23 cellular contexts compared by ENCODE assay signal in the genomic region with DNA sequence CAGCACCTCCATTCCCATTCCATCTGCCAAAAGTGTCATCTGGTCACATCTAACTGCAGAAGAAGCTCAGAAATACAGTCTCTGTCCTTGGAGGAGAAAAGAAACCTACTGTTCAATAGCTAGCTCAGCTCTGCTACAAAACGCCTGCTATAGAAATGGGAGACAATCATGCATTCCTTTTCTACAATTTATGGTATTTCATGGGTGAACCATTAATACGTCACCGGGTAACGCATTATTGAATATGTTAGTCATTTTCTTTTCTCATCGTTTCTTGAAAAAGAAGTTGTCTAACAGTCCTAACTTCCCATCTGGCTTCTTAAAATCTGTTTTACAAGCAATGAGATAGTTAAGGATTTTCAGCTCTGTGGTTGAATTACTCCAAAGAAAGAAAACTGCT.
"Had no signal": no experiment of that assay in that cellular context is flagged by ENCODE, and none has a peak within 500 bp of the region (broad histone marks: within the 10 kb centered on the region; RNA-seq: fewer than 3 reads in every experiment).

No MANE protein-coding gene starts in this region.

- DNase-seq: Kasumi-1; MM.1S; NCI-H1092 treated with DMSO at 0.1 percent for 48 hours; NCI-H1436; NCI-H187; NCI-H2029; NCI-H2081 treated with DMSO at 0.1 percent for 48 hours; NCI-H2171; NCI-H226; NCI-H446; NCI-H510A; NCI-H524 treated with DMSO at 0.1 percent for 48 hours; NCI-H69; NCI-H774; NK-92 treated with Interleukin-12 subunit alpha and Interleukin-12 subunit beta, amount 100 ng/mL, for 24 hours; PC-3; SHP77 treated with DMSO at 0.1 percent for 48 hours; SJCRH30 had no signal

- H3K27me3 ChIP-seq: SJCRH30 had no signal

- H3K4me3 ChIP-seq: K562, SJCRH30, SK-N-MC had no signal

- FAIRE-seq: HTR-8/SVneo, K562 had no signal

- H3K36me3 ChIP-seq: SJCRH30 had no signal

- ATAC-seq: K562, Panc1, PC-3, Right ventricle myocardium inferior had no signal
